28 cellular contexts compared by ENCODE assay signal in genomic region chr11:108835624-108836023, GRCh38.
"Had no signal": no experiment of that assay in that cellular context is flagged by ENCODE, and none has a peak within 500 bp of the region (broad histone marks: within the 10 kb centered on the region; RNA-seq: fewer than 3 reads in every experiment).

No MANE protein-coding gene starts in this region.

- H3K4me3 Mint-ChIP-seq: mesothelial cell of epicardium; natural killer cell; stimulated activated effector memory CD8-positive, alpha-beta T cell treated with anti-CD3 and anti-CD28 coated beads, Interleukin-12 subunit alpha, Interleukin-12 subunit beta, amount 100 ng/mL, for 72 hours; stimulated activated naive CD8-positive, alpha-beta T cell treated with anti-CD3 and anti-CD28 coated beads, Interleukin-15, amount 100 ng/mL, for 72 hours; type B pancreatic cell had no signal

- H3K27me3 Mint-ChIP-seq: naive B cell; stimulated activated naive CD8-positive, alpha-beta T cell treated with anti-CD3 and anti-CD28 coated beads, Interleukin-15, amount 100 ng/mL, for 72 hours; type B pancreatic cell had no signal

- H3K27ac Mint-ChIP-seq: mesothelial cell of epicardium; naive B cell; natural killer cell; stimulated activated effector memory CD8-positive, alpha-beta T cell treated with anti-CD3 and anti-CD28 coated beads, Interleukin-12 subunit alpha, Interleukin-12 subunit beta, amount 100 ng/mL, for 72 hours; stimulated activated naive CD8-positive, alpha-beta T cell treated with anti-CD3 and anti-CD28 coated beads, Interleukin-15, amount 100 ng/mL, for 72 hours; type B pancreatic cell had no signal

- H3K4me3 ChIP-seq: left lung, lower lobe of right lung, ovary, prostate gland, skin epidermis, tibial nerve, vagina had no signal

- H3K9me3 ChIP-seq: left lung, lower lobe of right lung, ovary, prostate gland, tibial nerve, vagina had no signal

- H3K27ac ChIP-seq: left lung, lower lobe of right lung, ovary, prostate gland, skin epidermis, tibial nerve, vagina had no signal

- DNase-seq: hippocampal formation; kidney glomerular epithelial cell; left cardiac atrium; left lung; lower lobe of right lung; mammary epithelial cell; mesenchymal stem cell; naive B cell; natural killer cell; ovary; retina; right cardiac atrium; stimulated activated CD4-positive, alpha-beta T cell treated with anti-CD3 and anti-CD28 coated beads, Interleukin-12 subunit alpha, Interleukin-12 subunit beta, amount 100 ng/mL, for 4 hours; stimulated activated CD4-positive, alpha-beta T cell treated with anti-CD3 and anti-CD28 coated beads, Interleukin-15, amount 100 ng/mL, for 24 hours; stimulated activated CD4-positive, alpha-beta T cell treated with anti-CD3 and anti-CD28 coated beads, Interleukin-2, amount 100 ng/mL, for 24 hours; stimulated activated CD4-positive, alpha-beta T cell treated with anti-CD3 and anti-CD28 coated beads, Interleukin-4, amount 100 ng/mL, for 1 hour; stimulated activated naive CD4-positive, alpha-beta T cell; stimulated activated naive CD8-positive, alpha-beta T cell treated with anti-CD3 and anti-CD28 coated beads, Interleukin-15, amount 100 ng/mL, for 72 hours; substantia nigra had no signal

- H3K4me1 Mint-ChIP-seq: mesothelial cell of epicardium had no signal

- H3K4me1 ChIP-seq: left lung, lower lobe of right lung, prostate gland, tibial nerve, vagina had no signal

- H3K36me3 ChIP-seq: ovary, prostate gland had no signal

- FAIRE-seq: keratinocyte had no signal

- H3K9me3 Mint-ChIP-seq: mesothelial cell of epicardium; natural killer cell; stimulated activated effector memory CD8-positive, alpha-beta T cell treated with anti-CD3 and anti-CD28 coated beads, Interleukin-12 subunit alpha, Interleukin-12 subunit beta, amount 100 ng/mL, for 72 hours; stimulated activated naive CD8-positive, alpha-beta T cell treated with anti-CD3 and anti-CD28 coated beads, Interleukin-15, amount 100 ng/mL, for 72 hours had no signal

- ATAC-seq: left cardiac atrium; left lung; lower lobe of right lung; natural killer cell; right cardiac atrium; sciatic nerve; stimulated activated effector memory CD8-positive, alpha-beta T cell treated with anti-CD3 and anti-CD28 coated beads, Interleukin-12 subunit alpha, Interleukin-12 subunit beta, amount 100 ng/mL, for 72 hours; stimulated activated naive CD8-positive, alpha-beta T cell treated with anti-CD3 and anti-CD28 coated beads, Interleukin-15, amount 100 ng/mL, for 72 hours had no signal

- H3K27me3 ChIP-seq: left lung, ovary, tibial nerve, vagina had no signal

- H3K36me3 Mint-ChIP-seq: natural killer cell had no signal
